In the genomic region with DNA sequence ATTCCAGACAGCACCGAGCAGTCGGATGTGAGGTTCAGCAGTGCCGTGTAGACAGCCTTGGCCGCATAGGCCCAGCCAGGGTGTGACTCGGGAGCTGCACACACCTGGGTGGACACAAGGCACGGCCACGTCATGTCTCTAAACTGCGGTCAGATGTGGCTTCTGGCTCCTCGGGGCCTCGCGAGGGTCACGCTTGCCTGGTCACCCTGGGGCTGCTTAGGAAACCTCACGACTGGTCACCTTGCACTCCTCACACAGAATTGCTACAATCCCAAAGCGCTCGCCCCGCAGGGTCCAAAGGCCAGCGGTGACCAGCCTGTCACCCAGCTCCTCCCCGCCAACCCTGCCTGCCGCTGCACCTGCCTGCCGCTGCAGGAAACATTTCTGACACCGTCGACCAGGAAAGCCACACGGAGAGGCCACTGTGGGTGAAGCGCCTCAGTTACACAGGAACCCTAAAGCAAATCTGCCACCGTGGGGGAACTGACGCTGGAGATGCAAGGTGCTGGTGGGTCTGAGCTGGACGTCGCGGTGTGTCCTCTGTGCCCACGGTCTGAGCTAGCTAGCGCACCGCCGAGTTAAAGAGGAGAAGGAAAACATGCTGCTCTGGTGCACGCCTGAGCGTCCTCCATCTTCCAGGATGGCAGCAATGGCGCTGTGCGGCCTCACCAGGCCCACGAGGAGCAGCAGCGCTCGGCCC, we compare ENCODE assay signal across 20 cellular contexts. TPM values are rescaled to one million over a fixed set of nuclear protein-coding genes. Genes with fewer than 3 reads are reported as not detected.
"Had no signal": no experiment of that assay in that cellular context is flagged by ENCODE, and none has a peak within 500 bp of the region (broad histone marks: within the 10 kb centered on the region; RNA-seq: fewer than 3 reads in every experiment).

No MANE protein-coding gene starts in this region.

- H3K9me3 ChIP-seq: adrenal gland, breast epithelium, esophagus muscularis mucosa, left ventricle myocardium inferior, pancreas, tibial nerve, vagina had no signal

- H3K4me3 ChIP-seq: adrenal gland, breast epithelium, esophagus muscularis mucosa, left ventricle myocardium inferior, neural progenitor cell, pancreas, tibial nerve, vagina had no signal

- H3K27ac ChIP-seq: adrenal gland, breast epithelium, esophagus muscularis mucosa, left ventricle myocardium inferior, neural progenitor cell, pancreas, tibial nerve, vagina had no signal

- H3K36me3 ChIP-seq: breast epithelium, neural progenitor cell, pancreas had no signal

- H3K9ac ChIP-seq: neural progenitor cell had no signal

- H3K27me3 ChIP-seq: adrenal gland, breast epithelium, esophagus muscularis mucosa, neural progenitor cell, pancreas, tibial nerve, vagina had no signal

- DNase-seq: activated CD4-positive, alpha-beta T cell treated with anti-CD3 and anti-CD28 coated beads for 1 hour; activated CD4-positive, alpha-beta T cell treated with anti-CD3 and anti-CD28 coated beads, Interleukin-2, amount 50 U/mL, for 48 hours; activated gamma-delta T cell treated with Interleukin-2 at 50 U/mL for 16 hours; cerebellar nuclear complex; effector CD8-positive, alpha-beta T cell; hippocampal formation; left ventricle myocardium inferior; stimulated activated CD4-positive, alpha-beta T cell treated with anti-CD3 and anti-CD28 coated beads, Interleukin-1b, Interleukin-23, amount 100 ng/mL, for 48 hours; stimulated activated CD8-positive, alpha-beta memory T cell treated with anti-CD3 and anti-CD28 coated beads, Interleukin-4, amount 100 ng/mL, for 48 hours; stimulated activated naive CD4-positive, alpha-beta T cell treated with Interleukin-2 at 50 U/mL for 16 hours; T-helper 17 cell had no signal

- ATAC-seq: activated naive CD4-positive, alpha-beta T cell treated with anti-CD3 and anti-CD28 coated beads, Interleukin-2, amount 50 U/mL, for 72 hours; pancreas; T-helper 17 cell had no signal

RNA-seq across cellular contexts. Expression of a gene that starts 5.0 kb away (rescaled TPM):
- total RNA-seq: activated naive CD4-positive, alpha-beta T cell treated with anti-CD3 and anti-CD28 coated beads, Interleukin-2, amount 50 U/mL, for 72 hours; activated T-helper 1 cell treated with anti-CD3 and anti-CD28 coated beads, Interleukin-12 subunit alpha, Interleukin-12 subunit beta, Interleukin-2, Interleukin-4 antibody, amounts not matched to agents 30 ng/mL and 10 ng/mL and 1 ng/mL, durations not matched to agents 14 hours and 24 hours and 36 hours had no signal
